ENCODE assay signal across 8 cellular contexts in genomic region chr1:26335774-26336476, GRCh38. TPM values are rescaled to one million over a fixed set of nuclear protein-coding genes. Genes with fewer than 3 reads are reported as not detected.
DNase-seq lines count a peak whose midpoint lies in the region; ATAC-seq lines count a peak whose summit lies in the region.

No MANE protein-coding gene starts in this region.

- no peaks in the 10 kb centered on the region for H3K36me3 ChIP-seq in skeletal muscle tissue (ENCODE audit: control insufficient read depth in 3 of 3, insufficient read depth in 3 of 3, low read length in 3 of 3)

- H3K27me3 Mint-ChIP-seq in T-helper 2 cell treated with Interferon-gamma antibody and Interleukin-4, amounts not matched to agents 5 μg/mL and 100 μg/mL, for 36 hours (ENCODE audit: low read depth) = peaks cover 31% of the 10 kb centered on the region
- no peaks in the 10 kb centered on the region for H3K27me3 Mint-ChIP-seq in T-helper 17 cell

- H3K4me3 ChIP-seq in skeletal muscle tissue (ENCODE audit: low read length in 3 of 3) = peak overlapping the region; percentile 68 to 73 (median 72)

- DNase-seq in T-helper 2 cell treated with Interferon-gamma antibody and Interleukin-4, amounts not matched to agents 5 μg/mL and 100 μg/mL, for 36 hours (ENCODE audit: low spot score) = no peak
- DNase-seq in T-helper 2 cell (no peak), T-helper 17 cell (peak in 1 of 3 donors; percentile 22), left ventricle myocardium superior (no peak), NAMALWA (ENCODE audit: low spot score) (no peak), SK-N-DZ (ENCODE audit: low spot score) (no peak), NCI-H524 treated with DMSO at 0.1 percent for 48 hours (lab: John Stamatoyannopoulos, UW) (no peak)

- no peaks in the 10 kb centered on the region for H3K9me3 ChIP-seq in T-helper 17 cell (ENCODE audit: control insufficient read depth, low read length, poor library complexity, severe bottlenecking)
- no peaks in the 10 kb centered on the region for H3K9me3 ChIP-seq in skeletal muscle tissue (ENCODE audit: control insufficient read depth in 3 of 3, low read length in 3 of 3)

- peaks cover 9 to 19% (median 19%) of the 10 kb centered on the region in 3 donors for H3K27me3 ChIP-seq in skeletal muscle tissue (ENCODE audit: control insufficient read depth in 3 of 3, insufficient read depth in 3 of 3, low read length in 3 of 3)

- H3K27ac ChIP-seq in skeletal muscle tissue (ENCODE audit: low read depth, low read length) = no peak overlapping the region

- ATAC-seq in T-helper 17 cell = peak; percentile 3
- peak; percentile 22 for ATAC-seq in left ventricle myocardium superior

- H3K9ac ChIP-seq in skeletal muscle tissue (ENCODE audit: low read depth in 1 of 3, low read length in 3 of 3) = peak overlapping the region in 2 of 3 donors; percentile 38 to 69

- H3K4me1 Mint-ChIP-seq in T-helper 2 cell treated with Interferon-gamma antibody and Interleukin-4, amounts not matched to agents 5 μg/mL and 100 μg/mL, for 36 hours (ENCODE audit: low read depth) = peaks cover 9% of the 10 kb centered on the region
- peaks cover 4% of the 10 kb centered on the region for H3K4me1 Mint-ChIP-seq in T-helper 17 cell

- H3K27ac Mint-ChIP-seq in T-helper 2 cell treated with Interferon-gamma antibody and Interleukin-4, amounts not matched to agents 5 μg/mL and 100 μg/mL, for 36 hours = no peak overlapping the region
- H3K27ac Mint-ChIP-seq in T-helper 17 cell = peak overlapping the region; percentile 61

- no peaks in the 10 kb centered on the region for H3K36me3 Mint-ChIP-seq in T-helper 2 cell treated with Interferon-gamma antibody and Interleukin-4, amounts not matched to agents 5 μg/mL and 100 μg/mL, for 36 hours (ENCODE audit: low read depth)
- no peaks in the 10 kb centered on the region for H3K36me3 Mint-ChIP-seq in T-helper 17 cell (ENCODE audit: low read depth)

- peak overlapping the region; percentile 88 for H3K4me3 Mint-ChIP-seq in T-helper 2 cell treated with Interferon-gamma antibody and Interleukin-4, amounts not matched to agents 5 μg/mL and 100 μg/mL, for 36 hours
- peak overlapping the region; percentile 94 for H3K4me3 Mint-ChIP-seq in T-helper 17 cell

- H3K9me3 Mint-ChIP-seq in T-helper 2 cell treated with Interferon-gamma antibody and Interleukin-4, amounts not matched to agents 5 μg/mL and 100 μg/mL, for 36 hours = no peaks in the 10 kb centered on the region

- H3K4me1 ChIP-seq in skeletal muscle tissue (ENCODE audit: control insufficient read depth in 3 of 3, insufficient read depth in 3 of 3, low read length in 3 of 3) = peaks cover 3 to 17% (median 11%) of the 10 kb centered on the region in 3 donors

- intact Hi-C loops in left ventricle myocardium superior (cut with micrococcal nuclease) = no loop called here

RNA-seq across cellular contexts. Expression of gene CRYBG2, which starts 18.0 kb away (rescaled TPM):
- 1 to 10 TPM; 1.2 to 2.9 TPM for total RNA-seq in T-helper 17 cell
- total RNA-seq in left ventricle myocardium superior = not detected
- not detected for total RNA-seq in skeletal muscle tissue
- not detected in 2 replicates for polyA plus RNA-seq in SK-N-DZ (2014; cell fraction: cytosol; rRNA removed)
- not detected in 2 replicates for polyA plus RNA-seq in SK-N-DZ (2014; cell fraction: nucleus; rRNA removed)

RNA-seq across cellular contexts. Expression of gene CD52, which starts 18.2 kb away (rescaled TPM):
- total RNA-seq in T-helper 17 cell = 1,000 to 10,000 TPM; 1,152 to 1,411 TPM
- 6.3 TPM for total RNA-seq in left ventricle myocardium superior
- not detected for total RNA-seq in skeletal muscle tissue
- not detected in 2 replicates for polyA plus RNA-seq in SK-N-DZ (2014; cell fraction: cytosol; rRNA removed)
- not detected in 2 replicates for polyA plus RNA-seq in SK-N-DZ (2014; cell fraction: nucleus; rRNA removed)

RNA-seq across cellular contexts. Expression of gene UBXN11, which starts 29.5 kb away (rescaled TPM):
- total RNA-seq in T-helper 17 cell = 10 to 100 TPM; 44.6 to 45.1 TPM
- total RNA-seq in left ventricle myocardium superior = 9.7 TPM
- 2.1 TPM for total RNA-seq in skeletal muscle tissue
- 4.8 and 5.1 TPM in 2 replicates for polyA plus RNA-seq in SK-N-DZ (2014; cell fraction: cytosol; rRNA removed)
- polyA plus RNA-seq in SK-N-DZ (2014; cell fraction: nucleus; rRNA removed) = 52.0 and 62.5 TPM in 2 replicates

RNA-seq across cellular contexts. Expression of gene ZNF683, which starts 36.6 kb away (rescaled TPM):
- not detected for total RNA-seq in T-helper 17 cell
- not detected for total RNA-seq in left ventricle myocardium superior
- not detected for total RNA-seq in skeletal muscle tissue
- not detected in 2 replicates for polyA plus RNA-seq in SK-N-DZ (2014; cell fraction: cytosol; rRNA removed)
- polyA plus RNA-seq in SK-N-DZ (2014; cell fraction: nucleus; rRNA removed) = not detected in 2 replicates

RNA-seq across cellular contexts. Expression of gene SH3BGRL3, which starts 56.0 kb away (rescaled TPM):
- total RNA-seq in T-helper 17 cell = 100 to 1,000 TPM; 361 to 435 TPM
- 34.7 TPM for total RNA-seq in left ventricle myocardium superior
- total RNA-seq in skeletal muscle tissue = 4.2 TPM
- polyA plus RNA-seq in SK-N-DZ (2014; cell fraction: cytosol; rRNA removed) = 9.1 and 15.6 TPM in 2 replicates
- polyA plus RNA-seq in SK-N-DZ (2014; cell fraction: nucleus; rRNA removed) = 4.0 and 8.9 TPM in 2 replicates

Comparison
In these comparisons a context has a peak if more than half of its experiments do, and no peak if none do; other contexts are left out.
1. RNA of gene CD52, which starts 18.2 kb away (total RNA-seq): 1,152 to 1,411 TPM in T-helper 17 cell; 6.3 TPM in left ventricle myocardium superior (single experiment) and not detected in skeletal muscle tissue (single experiment); every median in the first group is over 100 times any median in the second.